Comparison of ENCODE assay signal across 9 cellular contexts in genomic region chr2:200308001-200308400, GRCh38. TPM values are rescaled to one million over a fixed set of nuclear protein-coding genes. Genes with fewer than 3 reads are reported as not detected.
DNase-seq lines count a peak whose midpoint lies in the region; ATAC-seq and TF ChIP-seq lines count a peak whose summit lies in the region.
"Had no signal": no experiment of that assay in that cellular context is flagged by ENCODE, and none has a peak within 500 bp of the region (broad histone marks: within the 10 kb centered on the region; RNA-seq: fewer than 3 reads in every experiment).

No MANE protein-coding gene starts in this region.

- no peak overlapping the region for H2BK15ac ChIP-seq in neuronal stem cell (ENCODE audit: low read length)

- intact Hi-C loops in PC-9 (cut with micrococcal nuclease; ENCODE audit: unreplicated experiment), result loop anchor here (2.0 to 5.0 kb wide), 3 partner anchors 69 to 174 kb away; no protein-coding TSS in a partner anchor

- no peak overlapping the region for H3K14ac ChIP-seq in neuronal stem cell (ENCODE audit: low read length)

- no peak overlapping the region for H3K4ac ChIP-seq in neuronal stem cell (ENCODE audit: low read length)

- no peak for TF ChIP-seq CTCF in PC-9 (conservative IDR thresholded peaks at IDR 0.05)

- BruUV-seq in PC-9 (replicated peaks; lab: Mats Ljungman, UMichigan), result no TSS peak

- peaks cover 60% of the 10 kb centered on the region for H3K4me1 ChIP-seq in PC-9 (replicated peaks; ENCODE audit: insufficient read depth)
- H3K4me1 ChIP-seq in endocrine pancreas (ENCODE audit: control insufficient read depth, insufficient read depth, low read length), result peaks cover 8% of the 10 kb centered on the region
- H3K4me1 ChIP-seq in neuronal stem cell (ENCODE audit: control insufficient read depth in 2 of 2, insufficient read depth in 1 of 2, low read depth in 1 of 2, low read length in 2 of 2), result peaks cover 11 to 26% of the 10 kb centered on the region in 2 donors

- H2BK5ac ChIP-seq in neuronal stem cell (ENCODE audit: low read length), result no peak overlapping the region

- ATAC-seq in HG03097 (IDR thresholded peaks at IDR 0.05; ENCODE audit: low FRiP score, unreplicated experiment) (no peak), GM18502 (IDR thresholded peaks at IDR 0.05; ENCODE audit: poor library complexity, unreplicated experiment) (no peak)

- H3K9me3 ChIP-seq in PC-9 (ENCODE audit: insufficient read depth, low read depth), result no peaks in the 10 kb centered on the region; the same call in 1 of the 2 replicates
- no peaks in the 10 kb centered on the region for H3K9me3 ChIP-seq in endocrine pancreas (ENCODE audit: control insufficient read depth, low read length)
- no peaks in the 10 kb centered on the region for H3K9me3 ChIP-seq in neuronal stem cell (replicated peaks in 1 of 2; ENCODE audit: control insufficient read depth in 2 of 2, insufficient read depth in 1 of 2, low read depth in 1 of 2, low read length in 2 of 2)

- H3K18ac ChIP-seq in neuronal stem cell (ENCODE audit: low read length), result no peak overlapping the region

- H3K9ac ChIP-seq in endocrine pancreas (ENCODE audit: control insufficient read depth, insufficient read depth, low read length), result peak overlapping the region; percentile 93
- H3K9ac ChIP-seq in neuronal stem cell (ENCODE audit: low read depth, low read length, poor library complexity), result no peak overlapping the region

- peak; percentile 27 for DNase-seq in DMS53 treated with DMSO at 0.1 percent for 48 hours (lab: John Stamatoyannopoulos, UW; ENCODE audit: unreplicated experiment)
- no peak for DNase-seq in PC-9
- DNase-seq in neuronal stem cell (ENCODE audit: low spot score), result no peak
- DNase-seq in activated CD4-positive, CD25-positive, alpha-beta regulatory T cell (lab: John Stamatoyannopoulos, UW), result no peak
- DNase-seq in stimulated activated CD4-positive, alpha-beta T cell treated with anti-CD3 and anti-CD28 coated beads, Interleukin-12 subunit alpha, Interleukin-12 subunit beta, amount 100 ng/mL, for 4 hours, result no peak

- POLR2A ChIA-PET in PC-9 (lab: Charles Lee; ENCODE audit: unreplicated experiment), result interaction anchor here (0.8 to 0.9 kb wide), 2 partner anchors 19 to 22 kb away, joined by 4 to 22 read pairs; no protein-coding TSS in a partner anchor

- H3K79me2 ChIP-seq in PC-9 (ENCODE audit: low read depth), result peaks cover 72% of the 10 kb centered on the region

- no peaks in the 10 kb centered on the region for H3K27me3 ChIP-seq in PC-9 (ENCODE audit: insufficient read depth, low read depth)
- H3K27me3 ChIP-seq in endocrine pancreas (ENCODE audit: control insufficient read depth, insufficient read depth, low read length), result no peaks in the 10 kb centered on the region
- H3K27me3 ChIP-seq in neuronal stem cell (ENCODE audit: control insufficient read depth in 3 of 3, insufficient read depth in 3 of 3, low read depth in 1 of 3, low read length in 3 of 3), result peaks cover 0 to 6% (median 0%) of the 10 kb centered on the region in 3 experiments

- H3K23ac ChIP-seq in neuronal stem cell (ENCODE audit: low read depth, low read length, poor library complexity), result no peak overlapping the region

- H3K4me3 ChIP-seq in PC-9 (peak overlapping the region; percentile 86), endocrine pancreas (ENCODE audit: control insufficient read depth, insufficient read depth, low read length) (peak overlapping the region; percentile 71), neuronal stem cell (ENCODE audit: low read length in 2 of 2) (peak overlapping the region in 1 of 2 donors; percentile 74)

- H2AK5ac ChIP-seq in neuronal stem cell (ENCODE audit: low read depth, low read length), result no peak overlapping the region

- no peak overlapping the region for H4K8ac ChIP-seq in neuronal stem cell (ENCODE audit: low read depth, low read length)

- H4K20me1 ChIP-seq in PC-9 (ENCODE audit: insufficient read depth), result no peaks in the 10 kb centered on the region; the same call in 1 of the 2 replicates

- WGBS in neuronal stem cell (ENCODE audit: extremely low coverage in 2 of 2, insufficient read length in 2 of 2, insufficient replicate concordance in 1 of 2), 2 donors, result no CpG with 5 or more reads among the region's 6 CpGs

- H3K9me2 ChIP-seq in PC-9 (ENCODE audit: insufficient read depth), result no peaks in the 10 kb centered on the region

- peak overlapping the region; percentile 94 for H3K4me2 ChIP-seq in PC-9
- H3K4me2 ChIP-seq in neuronal stem cell (ENCODE audit: insufficient read depth, low read length, poor library complexity, severe bottlenecking), result no peak overlapping the region

- peaks cover 24% of the 10 kb centered on the region for H3F3A ChIP-seq in PC-9 (ENCODE audit: insufficient read depth, low read depth)

- no peak overlapping the region for H2BK120ac ChIP-seq in neuronal stem cell (ENCODE audit: low read depth, low read length)

- H3K27ac ChIP-seq in PC-9 (peak overlapping the region; percentile 84), neuronal stem cell (replicated peaks; ENCODE audit: low read length) (no peak overlapping the region)
- H3K27ac ChIP-seq: HL-60 had no signal

- H2AFZ ChIP-seq in PC-9, result peak overlapping the region; percentile 76
- H2AFZ ChIP-seq in neuronal stem cell (ENCODE audit: low read length), result peak overlapping the region; percentile 91

- no peaks in the 10 kb centered on the region for H3K79me1 ChIP-seq in neuronal stem cell (ENCODE audit: low read depth, low read length)

- H3K36me3 ChIP-seq in PC-9 (ENCODE audit: low read depth) (no peaks in the 10 kb centered on the region), endocrine pancreas (ENCODE audit: control insufficient read depth, insufficient read depth, low read length) (no peaks in the 10 kb centered on the region), neuronal stem cell (replicated peaks in 1 of 2; ENCODE audit: control insufficient read depth in 2 of 2, insufficient read depth in 2 of 2, low read length in 2 of 2) (no peaks in the 10 kb centered on the region)

- no peak overlapping the region for H4K91ac ChIP-seq in neuronal stem cell (ENCODE audit: low read depth, low read length, poor library complexity)

- CTCF ChIA-PET in PC-9 (lab: Charles Lee), result interaction anchor here (0.6 to 1.2 kb wide), 3 partner anchors 35 to 322 kb away, joined by 3 read pairs; no protein-coding TSS in a partner anchor

- H2BK12ac ChIP-seq in neuronal stem cell (ENCODE audit: low read length), result no peak overlapping the region

RNA-seq across cellular contexts. Expression of gene SPATS2L, which starts 1.5 kb away (rescaled TPM):
- 189 and 199 TPM in 2 replicates for total RNA-seq in PC-9 (2021)
- polyA plus RNA-seq in neuronal stem cell (2013, experiment 1 of 2), result 34.9 TPM
- polyA plus RNA-seq in neuronal stem cell (2013, experiment 2 of 2), result 35.6 TPM
